ENCODE assay signal across 9 cellular contexts in genomic region chr1:231724876-231725647, GRCh38.
DNase-seq lines count a peak whose midpoint lies in the region; ATAC-seq and TF ChIP-seq lines count a peak whose summit lies in the region.
"Had no signal": no experiment of that assay in that cellular context is flagged by ENCODE, and none has a peak within 500 bp of the region (broad histone marks: within the 10 kb centered on the region; RNA-seq: fewer than 3 reads in every experiment).

No MANE protein-coding gene starts in this region.

- POLR2A ChIA-PET in CD8-positive, alpha-beta T cell (lab: Charles Lee) = no interaction called here

- peak; percentile 45 for TF ChIP-seq CTCF in astrocyte of the spinal cord (IDR thresholded peaks at IDR 0.05; ENCODE audit: low read depth, low read length)
- peak in 1 of 2 donors; percentile 39 for TF ChIP-seq CTCF in left lung (IDR thresholded peaks at IDR 0.05)
- TF ChIP-seq CTCF in CD8-positive, alpha-beta T cell (IDR thresholded peaks at IDR 0.05) = no peak

- H3K36me3 ChIP-seq in left lung = no peaks in the 10 kb centered on the region
- H3K36me3 ChIP-seq in CD8-positive, alpha-beta T cell (ENCODE audit: insufficient read depth, low read length) = no peaks in the 10 kb centered on the region

- intact Hi-C loops in left lung (cut with DNase I) = no loop called here
- intact Hi-C loops in CD8-positive, alpha-beta T cell (cut with DNase I, micrococcal nuclease) = no loop called here

- H3K36me3 Mint-ChIP-seq in CD8-positive, alpha-beta T cell = peaks cover 19% of the 10 kb centered on the region

- no peaks in the 10 kb centered on the region for H3K27me3 Mint-ChIP-seq in CD8-positive, alpha-beta T cell (ENCODE audit: low read depth)

- no peaks in the 10 kb centered on the region for H3K9me3 ChIP-seq in left lung
- no peaks in the 10 kb centered on the region for H3K9me3 ChIP-seq in CD8-positive, alpha-beta T cell (ENCODE audit: low read length)
- H3K9me3 ChIP-seq: body of pancreas had no signal

- ATAC-seq in GM21619 (IDR thresholded peaks at IDR 0.05; ENCODE audit: unreplicated experiment) (peak; percentile 67), left lung (peak; percentile 65)
- no peak for ATAC-seq in CD8-positive, alpha-beta T cell
- ATAC-seq: body of pancreas had no signal

- no peaks in the 10 kb centered on the region for H3K27me3 ChIP-seq in left lung
- H3K27me3 ChIP-seq in CD8-positive, alpha-beta T cell (ENCODE audit: insufficient read depth, low read length) = no peaks in the 10 kb centered on the region
- H3K27me3 ChIP-seq: body of pancreas had no signal

- H3K4me3 Mint-ChIP-seq in CD8-positive, alpha-beta T cell = no peak overlapping the region

- DNase-seq in NCI-H2227 (lab: John Stamatoyannopoulos, UW; ENCODE audit: unreplicated experiment) (peak; percentile 59), NCI-H2227 treated with DMSO at 0.1 percent for 48 hours (lab: John Stamatoyannopoulos, UW) (no peak), NCI-H446 treated with DMSO at 0.1 percent for 48 hours (lab: John Stamatoyannopoulos, UW) (peak; percentile 57), astrocyte of the spinal cord (ENCODE audit: low read depth, low spot score) (peak; percentile 47), left lung (no peak), HPDE6-E6E7 (ENCODE audit: extremely low spot score) (no peak)
- DNase-seq in CD8-positive, alpha-beta T cell = no peak

- H3K9me3 Mint-ChIP-seq in CD8-positive, alpha-beta T cell = no peaks in the 10 kb centered on the region

- no peaks in the 10 kb centered on the region for H3K4me1 Mint-ChIP-seq in CD8-positive, alpha-beta T cell (ENCODE audit: low read depth)

- no peak overlapping the region for H3K27ac ChIP-seq in left lung
- H3K27ac ChIP-seq in CD8-positive, alpha-beta T cell (ENCODE audit: low read depth, low read length) = no peak overlapping the region
- H3K27ac ChIP-seq: body of pancreas had no signal

- H3K27ac Mint-ChIP-seq in CD8-positive, alpha-beta T cell = no peak overlapping the region

- in situ Hi-C loops in astrocyte of the spinal cord (cut with HindIII; ENCODE audit: low sequenced_read_pairs) = no loop called here

- peaks cover 0 to 9% of the 10 kb centered on the region in 2 donors for H3K4me1 ChIP-seq in left lung
- no peaks in the 10 kb centered on the region for H3K4me1 ChIP-seq in CD8-positive, alpha-beta T cell (ENCODE audit: insufficient read depth, low read length)
- H3K4me1 ChIP-seq: body of pancreas had no signal

- CTCF ChIA-PET in CD8-positive, alpha-beta T cell (lab: Charles Lee) = interaction anchor here (0.5 kb wide), 1 partner anchor 604 kb away, joined by 3 read pairs; no protein-coding TSS in a partner anchor

- H3K4me3 ChIP-seq in astrocyte of the spinal cord (ENCODE audit: low read depth, low read length) (no peak overlapping the region), left lung (no peak overlapping the region)
- H3K4me3 ChIP-seq in CD8-positive, alpha-beta T cell (ENCODE audit: low read depth, low read length) = no peak overlapping the region
- H3K4me3 ChIP-seq: body of pancreas had no signal

Comparison
In these comparisons a context has a peak if more than half of its experiments do, and no peak if none do; other contexts are left out.
1. DNase-seq: peak in NCI-H2227 (single experiment), NCI-H446 treated with DMSO at 0.1 percent for 48 hours (single experiment) and astrocyte of the spinal cord (single experiment); none in NCI-H2227 treated with DMSO at 0.1 percent for 48 hours (single experiment), left lung (0 of 2), CD8-positive, alpha-beta T cell (0 of 7) and HPDE6-E6E7 (single experiment).